11 cellular contexts compared by ENCODE assay signal in the genomic region with DNA sequence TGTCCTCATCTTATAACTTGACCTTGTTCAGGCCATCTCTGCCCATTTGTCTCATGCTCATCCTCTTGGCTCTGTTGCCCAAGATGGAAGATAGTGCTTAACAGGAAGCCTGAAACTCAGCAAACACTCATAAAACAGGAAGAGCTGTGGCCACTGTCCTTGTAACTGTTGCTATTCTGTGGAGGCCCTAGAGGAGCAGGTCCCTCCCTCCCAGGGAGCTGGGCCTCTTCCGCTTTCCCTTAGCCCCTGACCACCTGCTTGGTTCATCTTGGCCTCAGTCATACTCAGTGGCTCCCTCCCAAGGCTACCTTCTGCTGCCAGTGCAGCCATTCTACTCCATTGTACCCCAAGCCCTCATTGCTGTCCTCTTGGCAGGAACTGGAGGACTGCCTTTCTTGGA. TPM values are rescaled to one million over a fixed set of nuclear protein-coding genes. Genes with fewer than 3 reads are reported as not detected.
DNase-seq lines count a peak whose midpoint lies in the region; ATAC-seq and TF ChIP-seq lines count a peak whose summit lies in the region.
"Had no signal": no experiment of that assay in that cellular context is flagged by ENCODE, and none has a peak within 500 bp of the region (broad histone marks: within the 10 kb centered on the region; RNA-seq: fewer than 3 reads in every experiment).

No MANE protein-coding gene starts in this region.

- H3K4me1 Mint-ChIP-seq in brain = peaks cover 57% of the 10 kb centered on the region

- peak; percentile 2 for TF ChIP-seq CTCF in GM12873 (IDR thresholded peaks at IDR 0.05; ENCODE audit: insufficient read depth, low read depth, low read length, missing control alignments)
- TF ChIP-seq CTCF in brain (conservative IDR thresholded peaks at IDR 0.05) = no peak

- H3K27me3 Mint-ChIP-seq in brain = peaks cover 6% of the 10 kb centered on the region

- peak overlapping the region in 3 of 5 experiments; percentile 28 to 59 (median 45) for H3K4me3 Mint-ChIP-seq in brain

- DNase-seq in NOMO-1 treated with DMSO at 0.1 percent for 48 hours (lab: John Stamatoyannopoulos, UW; ENCODE audit: unreplicated experiment) (peak; percentile 96), pons (ENCODE audit: low spot score) (peak; percentile 76), kidney glomerular epithelial cell (lab: John Stamatoyannopoulos, UW) (no peak)
- DNase-seq in effector CD4-positive, alpha-beta T cell = no peak
- DNase-seq: activated effector memory CD4-positive, alpha-beta T cell treated with Interleukin-2 at 50 U/mL for 16 hours; GOT3 had no signal

- peak overlapping the region in 3 of 5 experiments; percentile 16 to 82 (median 73) for H3K27ac Mint-ChIP-seq in brain

- no peak for ATAC-seq in HG03378 (IDR thresholded peaks at IDR 0.05; ENCODE audit: unreplicated experiment)
- ATAC-seq in HG03097 (IDR thresholded peaks at IDR 0.05; ENCODE audit: low FRiP score, unreplicated experiment) = no peak
- ATAC-seq: Panc1 had no signal

- no peaks in the 10 kb centered on the region for H3K36me3 Mint-ChIP-seq in brain

- H3K9me3 Mint-ChIP-seq in brain = no peaks in the 10 kb centered on the region

RNA-seq across cellular contexts. Expression of a gene that starts 3.5 kb away (rescaled TPM):
- polyA plus RNA-seq in brain (ENCODE audit: insufficient read depth, low read depth, low replicate concordance) = 11.5 TPM

RNA-seq across cellular contexts. Expression of a gene that starts 8.8 kb away (rescaled TPM):
- polyA plus RNA-seq in brain (ENCODE audit: insufficient read depth, low read depth, low replicate concordance) = 2.2 TPM

RNA-seq across cellular contexts. Expression of a gene that starts 51.1 kb away (rescaled TPM):
- 12.9 TPM for polyA plus RNA-seq in brain (ENCODE audit: insufficient read depth, low read depth, low replicate concordance)

RNA-seq across cellular contexts. Expression of a gene that starts 52.9 kb away (rescaled TPM):
- polyA plus RNA-seq in brain (ENCODE audit: insufficient read depth, low read depth, low replicate concordance) = 13.4 TPM

RNA-seq across cellular contexts. Expression of a gene that starts 54.3 kb away (rescaled TPM):
- polyA plus RNA-seq in brain (ENCODE audit: insufficient read depth, low read depth, low replicate concordance) = 8.0 TPM

Comparison
In these comparisons a context has a peak if more than half of its experiments do, and no peak if none do; other contexts are left out.
1. DNase-seq: peak in NOMO-1 treated with DMSO at 0.1 percent for 48 hours (single experiment) and pons (single experiment); none in effector CD4-positive, alpha-beta T cell (single experiment) and kidney glomerular epithelial cell (single experiment).